Comparison of ENCODE assay signal across 8 cellular contexts in the genomic region with DNA sequence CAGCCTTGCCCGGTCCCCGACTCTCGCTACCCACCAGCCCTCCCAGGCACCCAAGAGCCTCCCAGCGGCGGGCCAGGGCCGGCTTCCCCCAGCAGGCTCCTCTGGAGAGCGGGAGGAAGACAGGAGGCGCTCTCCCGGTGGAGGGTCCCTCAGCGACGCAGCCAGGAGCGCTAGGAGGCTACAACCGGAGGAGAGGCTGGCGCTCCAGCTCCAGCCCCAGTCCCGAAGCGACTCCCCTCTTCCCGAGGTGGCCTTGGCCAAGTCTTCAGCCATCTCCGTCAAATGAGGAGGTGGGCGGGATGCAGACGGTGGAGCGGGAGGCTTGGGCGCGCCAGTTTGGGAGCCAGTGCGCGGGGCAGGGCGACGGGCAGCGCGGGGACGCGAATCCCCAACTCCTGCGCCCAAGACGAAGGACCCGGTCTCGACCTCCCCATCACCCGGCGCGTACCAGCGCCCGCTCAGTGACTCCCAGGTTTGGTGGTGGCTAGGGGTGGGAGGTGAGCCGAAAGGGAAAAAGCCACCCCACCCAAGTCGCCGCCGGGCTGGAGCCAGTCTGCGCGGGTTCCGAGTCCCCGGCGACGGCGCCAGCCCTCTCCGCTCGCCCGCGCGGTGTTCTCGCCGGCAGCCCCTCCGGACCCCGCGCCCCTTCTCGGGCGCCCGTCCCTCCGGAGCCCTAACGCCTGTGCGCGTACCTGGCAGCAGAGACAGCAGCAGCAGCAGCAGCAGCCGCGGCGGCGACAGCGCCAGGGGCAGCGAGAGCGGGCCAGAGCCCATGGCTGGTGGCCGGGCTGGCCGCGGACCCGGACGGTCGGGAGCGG. TPM values are rescaled to one million over a fixed set of nuclear protein-coding genes. Genes with fewer than 3 reads are reported as not detected.
A peak's percentile ranks its signal among the peaks of the same experiment; 100 is the strongest.
DNase-seq lines count a peak whose midpoint lies in the region; ATAC-seq, FAIRE-seq and TF ChIP-seq lines count a peak whose summit lies in the region.

No MANE protein-coding gene starts in this region.

- H3K4me3 ChIP-seq in HAP-1 (peak overlapping the region; percentile 33), retinal pigment epithelial cell (ENCODE audit: low read length) (peak overlapping the region; percentile 48)

- FAIRE-seq in GM12891 (lab: Jason Lieb, UNC): no peak

- in situ Hi-C loops in HAP-1 (cut with MboI; ENCODE audit: low sequenced_read_pairs): no loop called here

- H3K9me3 ChIP-seq in HAP-1: no peaks in the 10 kb centered on the region

- no peak for ATAC-seq in GM18511 (IDR thresholded peaks at IDR 0.05; ENCODE audit: unreplicated experiment)

- H3K36me3 ChIP-seq in HAP-1 (replicated peaks): no peaks in the 10 kb centered on the region

- no peak for TF ChIP-seq POLR2A in GM12891 (IDR thresholded peaks at IDR 0.05; ENCODE audit: low read depth, low read length)

- peaks cover 4% of the 10 kb centered on the region; the same call in 1 of the 2 replicates for H3K4me1 ChIP-seq in HAP-1

- intact Hi-C loops in cardiac septum (cut with DNase I): no loop called here

- DNase-seq in HAP-1 (ENCODE audit: low spot score in 2 of 2) (peak; percentile 43 to 76), SHP77 (lab: John Stamatoyannopoulos, UW) (peak; percentile 63 to 74), cardiac septum (ENCODE audit: low spot score) (peak; percentile 60), retinal pigment epithelial cell (ENCODE audit: low read depth) (no peak), medulla oblongata (ENCODE audit: extremely low spot score) (no peak), GM12891 (ENCODE audit: insufficient read length, low spot score) (no peak)
- DNase-seq in NK-92 treated with Interleukin-12 subunit alpha and Interleukin-12 subunit beta, amount 100 ng/mL, for 24 hours (lab: John Stamatoyannopoulos, UW): no peak

- peak; percentile 63 for TF ChIP-seq CTCF in retinal pigment epithelial cell (conservative IDR thresholded peaks at IDR 0.05; ENCODE audit: low read depth, low read length)

- H3K27me3 ChIP-seq in HAP-1 (ENCODE audit: low read depth): peaks cover 38% of the 10 kb centered on the region

TF ChIP-seq in GM12891, 5 proteins besides CTCF, POLR2A, EP300 and RAD21:
- TF ChIP-seq POU2F2 (IDR thresholded peaks at IDR 0.05; ENCODE audit: low read depth, low read length) (no peak), POLR2AphosphoS5 (IDR thresholded peaks at IDR 0.05; ENCODE audit: low read depth, low read length) (no peak), TAF1 (IDR thresholded peaks at IDR 0.05; ENCODE audit: low read depth, low read length) (no peak), PAX5 (IDR thresholded peaks at IDR 0.05; ENCODE audit: insufficient read depth, low read length, severe bottlenecking) (no peak), SPI1 (IDR thresholded peaks at IDR 0.05; ENCODE audit: low read depth, low read length) (no peak)
TF ChIP-seq in GM12891: peak in this region for 0.

RNA-seq across cellular contexts. Expression of a gene that starts 0.6 kb away (rescaled TPM):
- total RNA-seq in cardiac septum: 0.65 TPM
- polyA plus RNA-seq in GM12891 (2012; ENCODE audit: low read depth, missing spikeins): 0.09 TPM

RNA-seq across cellular contexts. Expression of a gene that starts 20.8 kb away (rescaled TPM):
- total RNA-seq in cardiac septum: not detected
- polyA plus RNA-seq in GM12891 (2012; ENCODE audit: low read depth, missing spikeins): not detected

RNA-seq across cellular contexts. Expression of a gene that starts 54.9 kb away (rescaled TPM):
- 2.0 TPM for total RNA-seq in cardiac septum
- polyA plus RNA-seq in GM12891 (2012; ENCODE audit: low read depth, missing spikeins): 1.5 TPM

Comparison
In these comparisons a context has a peak if more than half of its experiments do, and no peak if none do; other contexts are left out.
1. DNase-seq: peak in HAP-1 (2 of 2), SHP77 (2 of 2) and cardiac septum (single experiment); none in retinal pigment epithelial cell (single experiment), NK-92 treated with Interleukin-12 subunit alpha and Interleukin-12 subunit beta, amount 100 ng/mL, for 24 hours (single experiment), medulla oblongata (single experiment) and GM12891 (single experiment).